8 cellular contexts compared by ENCODE assay signal in genomic region chr17:15828727-15829314, GRCh38.
DNase-seq lines count a peak whose midpoint lies in the region; ATAC-seq, FAIRE-seq and TF ChIP-seq lines count a peak whose summit lies in the region.
"Not testable (repeated sequence)": the region's sequence is repeated elsewhere in the genome, so short reads cannot be mapped to it uniquely, and the experiment has no call there.

No MANE protein-coding gene starts in this region.

- peaks cover 0 to 15% (median 0%) of the 10 kb centered on the region in 9 donors for H3K4me1 ChIP-seq in heart right ventricle
- not testable (repeated sequence) for H3K4me1 ChIP-seq in trophoblast cell (ENCODE audit: control insufficient read depth in 1 of 2, insufficient read depth in 2 of 2, low read length in 2 of 2)

- H3K36me3 ChIP-seq in WERI-Rb-1; heart right ventricle; trophoblast cell (ENCODE audit: control insufficient read depth in 1 of 2, insufficient read depth in 2 of 2, low read length in 2 of 2): not testable (repeated sequence)

- H2BK5ac ChIP-seq in trophoblast cell (ENCODE audit: low read depth, low read length, poor library complexity), result not testable (repeated sequence)

- not testable (repeated sequence) for H2AFZ ChIP-seq in trophoblast cell (ENCODE audit: insufficient read depth, low read length, poor library complexity)

- not testable (repeated sequence) for H2BK12ac ChIP-seq in trophoblast cell (ENCODE audit: low read length)

- H3K9me3 ChIP-seq in WERI-Rb-1 (ENCODE audit: severe bottlenecking); heart right ventricle; trophoblast cell (ENCODE audit: insufficient read depth, low read depth, low read length): not testable (repeated sequence)

- not testable (repeated sequence) for H3K4me3 ChIP-seq in WERI-Rb-1 (ENCODE audit: low read depth, low read length); astrocyte of the cerebellum (ENCODE audit: low read depth, low read length); trophoblast cell (ENCODE audit: low read depth, low read length)
- peak overlapping the region in 4 of 10 donors; percentile 15 to 30 (median 24) for H3K4me3 ChIP-seq in heart right ventricle

- not testable (repeated sequence) for H3K4me2 ChIP-seq in trophoblast cell (ENCODE audit: low read length)

- 8 to 11% methylated on average over 8 to 10 of the region's 10 CpGs for WGBS in heart right ventricle, 2 donors
- no CpG with 5 or more reads among the region's 10 CpGs for WGBS in trophoblast cell (ENCODE audit: extremely low coverage, insufficient coverage, insufficient read length)

- H3K9ac ChIP-seq in trophoblast cell (ENCODE audit: low read length), result not testable (repeated sequence)

- in situ Hi-C loops in astrocyte of the cerebellum (cut with HindIII; ENCODE audit: low sequenced_read_pairs), result not testable (repeated sequence)

- peak; percentile 68 for TF ChIP-seq CTCF in WERI-Rb-1 (IDR thresholded peaks at IDR 0.05; ENCODE audit: low read depth, low read length)
- TF ChIP-seq CTCF in astrocyte of the cerebellum (IDR thresholded peaks at IDR 0.05; ENCODE audit: low read depth, low read length, missing control alignments), result peak; percentile 70
- peak; percentile 78 to 89 (median 84) for TF ChIP-seq CTCF in heart right ventricle (IDR thresholded peaks at IDR 0.05)

- intact Hi-C loops in heart right ventricle (cut with DNase I), result loop anchor here in 7 of 10 donors (1.0 to 5.0 kb wide), 3 partner anchors 168 to 170 kb away; partner anchors contain the start of genes TTC19 (in 5 of the 7) and ZSWIM7 (in 5 of the 7)

- H3K23ac ChIP-seq in trophoblast cell (ENCODE audit: low read length), result not testable (repeated sequence)

- H3K27me3 ChIP-seq in WERI-Rb-1 (ENCODE audit: insufficient read depth, low read depth, severe bottlenecking); heart right ventricle; trophoblast cell (ENCODE audit: insufficient read depth, low read length): not testable (repeated sequence)

- not testable (repeated sequence) for H4K8ac ChIP-seq in trophoblast cell (ENCODE audit: low read depth, low read length)

- not testable (repeated sequence) for H3K27ac ChIP-seq in WERI-Rb-1; heart right ventricle; trophoblast cell (ENCODE audit: low read depth, low read length)

- H2BK120ac ChIP-seq in trophoblast cell (ENCODE audit: insufficient read depth, low read length, poor library complexity), result not testable (repeated sequence)

- not testable (repeated sequence) for H4K12ac ChIP-seq in trophoblast cell (ENCODE audit: low read depth, low read length)

- H4K91ac ChIP-seq in trophoblast cell (ENCODE audit: low read depth, low read length), result not testable (repeated sequence)

- not testable (repeated sequence) for H2AK5ac ChIP-seq in trophoblast cell (ENCODE audit: low read length)

- H3K18ac ChIP-seq in trophoblast cell (ENCODE audit: low read length), result not testable (repeated sequence)

- H3K79me2 ChIP-seq in trophoblast cell (ENCODE audit: control insufficient read depth, insufficient read depth, low read length, poor library complexity), result not testable (repeated sequence)

- ATAC-seq in HG03175 (IDR thresholded peaks at IDR 0.05; ENCODE audit: unreplicated experiment), result peak; percentile 48
- peak; percentile 94 to 98 (median 97) for ATAC-seq in heart right ventricle

- not testable (repeated sequence) for H3K14ac ChIP-seq in trophoblast cell (ENCODE audit: low read length)

- not testable (repeated sequence) for H3K79me1 ChIP-seq in trophoblast cell (ENCODE audit: low read length)

- H3K4ac ChIP-seq in trophoblast cell (ENCODE audit: low read depth, low read length), result not testable (repeated sequence)

- DNase-seq in NCI-H524 (lab: John Stamatoyannopoulos, UW), result peak; percentile 59 to 84
- peak; percentile 84 for DNase-seq in WERI-Rb-1
- peak; percentile 37 for DNase-seq in astrocyte of the cerebellum (ENCODE audit: low read depth)
- DNase-seq in heart right ventricle, result peak; percentile 79 to 86
- peak; percentile 56 to 76 for DNase-seq in trophoblast cell
- peak; percentile 33 for DNase-seq in stromal cell of bone marrow (ENCODE audit: low read depth)

- FAIRE-seq in G401.6 (lab: Jason Lieb, UNC), result peak; percentile 80

Comparison
In these comparisons a context has a peak if more than half of its experiments do, and no peak if none do; other contexts are left out.
1. DNase-seq: peak in every context shown above with its lines; median percentile 84 in WERI-Rb-1; 82 in heart right ventricle; 72 in NCI-H524; 66 in trophoblast cell; 37 in astrocyte of the cerebellum; 33 in stromal cell of bone marrow.